In the genomic region with DNA sequence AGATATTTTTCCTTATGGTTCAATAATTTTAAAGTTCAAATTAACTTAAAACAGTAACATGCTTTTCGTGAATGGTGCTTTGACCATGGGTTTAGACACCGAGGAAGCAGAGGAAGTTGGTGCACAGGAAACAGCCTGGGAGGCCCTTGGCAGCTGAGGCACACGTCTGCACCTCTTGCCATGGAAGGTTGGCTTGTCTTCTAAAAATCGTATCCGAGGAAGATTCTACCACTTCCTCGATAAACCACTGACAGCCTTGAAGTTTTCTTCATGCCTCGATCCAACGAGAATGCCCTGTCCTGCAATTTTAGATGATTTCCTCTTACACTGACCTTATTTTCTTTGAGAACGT, we compare ENCODE assay signal across 25 cellular contexts. TPM values are rescaled to one million over a fixed set of nuclear protein-coding genes. Genes with fewer than 3 reads are reported as not detected.
DNase-seq lines count a peak whose midpoint lies in the region; ATAC-seq and TF ChIP-seq lines count a peak whose summit lies in the region.
"Had no signal": no experiment of that assay in that cellular context is flagged by ENCODE, and none has a peak within 500 bp of the region (broad histone marks: within the 10 kb centered on the region; RNA-seq: fewer than 3 reads in every experiment).

No MANE protein-coding gene starts in this region.

- TF ChIP-seq CTCF in Peyer's patch (IDR thresholded peaks at IDR 0.05): no peak
- no peak for TF ChIP-seq CTCF in sigmoid colon (IDR thresholded peaks at IDR 0.05)
- TF ChIP-seq CTCF in vagina (IDR thresholded peaks at IDR 0.05): no peak

- peak overlapping the region; percentile 77 for H3K27ac Mint-ChIP-seq in activated naive CD4-positive, alpha-beta T cell treated with anti-CD3 and anti-CD28 coated beads, Interleukin-2, amount 50 U/mL, for 24 hours
- H3K27ac Mint-ChIP-seq in activated naive CD4-positive, alpha-beta T cell treated with anti-CD3 and anti-CD28 coated beads, Interleukin-2, amount 50 U/mL, for 72 hours: no peak overlapping the region
- H3K27ac Mint-ChIP-seq: neural progenitor cell had no signal

- H3K27me3 ChIP-seq in Peyer's patch (no peaks in the 10 kb centered on the region), sigmoid colon (peaks cover 0 to 3% (median 0%) of the 10 kb centered on the region in 3 donors), vagina (no peaks in the 10 kb centered on the region)

- no peak for TF ChIP-seq EP300 in sigmoid colon (IDR thresholded peaks at IDR 0.05)

- no peak for DNase-seq in activated naive CD4-positive, alpha-beta T cell treated with anti-CD3 and anti-CD28 coated beads, Interleukin-2, amount 50 U/mL, for 72 hours (ENCODE audit: low spot score in 2 of 2)
- DNase-seq in Jurkat, Clone E6-1 (ENCODE audit: low read depth, low spot score): peak; percentile 72
- DNase-seq in Peyer's patch: peak in 2 of 3 donors; percentile 10 to 33
- peak; percentile 13 for DNase-seq in sigmoid colon
- no peak for DNase-seq in mesenteric fat pad (ENCODE audit: low spot score)
- DNase-seq in vagina (ENCODE audit: extremely low spot score in 2 of 2): no peak
- DNase-seq in NCI-H526 treated with DMSO at 0.1 percent for 48 hours (lab: John Stamatoyannopoulos, UW): no peak
- DNase-seq: ACHN; activated CD8-positive, alpha-beta memory T cell treated with anti-CD3 and anti-CD28 coated beads for 24 hours; amygdala; caudate nucleus; effector CD4-positive, alpha-beta T cell; NCI-H1092 treated with DMSO at 0.1 percent for 48 hours; NCI-H510A; OCI-M1; SIG-M5; stimulated activated CD4-positive, alpha-beta T cell treated with anti-CD3 and anti-CD28 coated beads, Interleukin-4, amount 100 ng/mL, for 1 hour; substantia nigra had no signal

- peaks cover 6% of the 10 kb centered on the region for H3K36me3 Mint-ChIP-seq in activated naive CD4-positive, alpha-beta T cell treated with anti-CD3 and anti-CD28 coated beads, Interleukin-2, amount 50 U/mL, for 24 hours
- peaks cover 3 to 10% of the 10 kb centered on the region in 2 donors for H3K36me3 Mint-ChIP-seq in activated naive CD4-positive, alpha-beta T cell treated with anti-CD3 and anti-CD28 coated beads, Interleukin-2, amount 50 U/mL, for 72 hours

- H3K9me3 ChIP-seq in Peyer's patch (no peaks in the 10 kb centered on the region), sigmoid colon (no peaks in the 10 kb centered on the region), vagina (no peaks in the 10 kb centered on the region)
- H3K9me3 ChIP-seq: esophagus muscularis mucosa, prostate gland had no signal

- peaks cover 0 to 4% (median 0%) of the 10 kb centered on the region in 4 donors for H3K4me1 ChIP-seq in Peyer's patch
- H3K4me1 ChIP-seq in sigmoid colon: no peaks in the 10 kb centered on the region
- H3K4me1 ChIP-seq in vagina: peaks cover 39% of the 10 kb centered on the region
- H3K4me1 ChIP-seq: neural progenitor cell, prostate gland had no signal

- no peaks in the 10 kb centered on the region for H3K9me3 Mint-ChIP-seq in activated naive CD4-positive, alpha-beta T cell treated with anti-CD3 and anti-CD28 coated beads, Interleukin-2, amount 50 U/mL, for 24 hours
- H3K9me3 Mint-ChIP-seq in activated naive CD4-positive, alpha-beta T cell treated with anti-CD3 and anti-CD28 coated beads, Interleukin-2, amount 50 U/mL, for 72 hours: peaks cover 0 to 1% of the 10 kb centered on the region in 2 donors
- H3K9me3 Mint-ChIP-seq: neural progenitor cell had no signal

- ATAC-seq in activated naive CD4-positive, alpha-beta T cell treated with anti-CD3 and anti-CD28 coated beads, Interleukin-2, amount 50 U/mL, for 72 hours: no peak

- intact Hi-C loops in sigmoid colon (cut with DNase I) (no loop called here), vagina (cut with DNase I) (no loop called here)

- H3K36me3 ChIP-seq in Peyer's patch (no peaks in the 10 kb centered on the region), sigmoid colon (peaks cover 0 to 10% (median 0%) of the 10 kb centered on the region in 4 donors), vagina (peaks cover 0 to 8% of the 10 kb centered on the region in 2 donors)

- H3K4me3 ChIP-seq in Jurkat, Clone E6-1 (ENCODE audit: low read length): peak overlapping the region; percentile 35
- no peak overlapping the region for H3K4me3 ChIP-seq in Peyer's patch
- H3K4me3 ChIP-seq in sigmoid colon: no peak overlapping the region
- no peak overlapping the region for H3K4me3 ChIP-seq in vagina
- H3K4me3 ChIP-seq: esophagus muscularis mucosa, neural progenitor cell, prostate gland, skin epidermis had no signal

- H3K27me3 Mint-ChIP-seq in activated naive CD4-positive, alpha-beta T cell treated with anti-CD3 and anti-CD28 coated beads, Interleukin-2, amount 50 U/mL, for 24 hours: no peaks in the 10 kb centered on the region

- 50 to 83% methylated on average over 9 of the region's 9 CpGs for WGBS in sigmoid colon, 2 donors

- H3K4me1 Mint-ChIP-seq in activated naive CD4-positive, alpha-beta T cell treated with anti-CD3 and anti-CD28 coated beads, Interleukin-2, amount 50 U/mL, for 24 hours: peaks cover 31% of the 10 kb centered on the region

- H3K27ac ChIP-seq in Peyer's patch (peak overlapping the region in 1 of 4 donors; percentile 3), sigmoid colon (no peak overlapping the region), vagina (no peak overlapping the region)
- H3K27ac ChIP-seq: esophagus muscularis mucosa, HL-60, neural progenitor cell, prostate gland, skin epidermis had no signal

- H3K4me3 Mint-ChIP-seq in activated naive CD4-positive, alpha-beta T cell treated with anti-CD3 and anti-CD28 coated beads, Interleukin-2, amount 50 U/mL, for 24 hours: peak overlapping the region; percentile 19
- H3K4me3 Mint-ChIP-seq: neural progenitor cell had no signal

- TF ChIP-seq POLR2A in Peyer's patch (IDR thresholded peaks at IDR 0.05): no peak
- TF ChIP-seq POLR2A in sigmoid colon (IDR thresholded peaks at IDR 0.05): no peak
- TF ChIP-seq POLR2A in vagina (IDR thresholded peaks at IDR 0.05): no peak

RNA-seq across cellular contexts. Expression of a gene that starts 12.2 kb away (rescaled TPM):
- total RNA-seq in activated naive CD4-positive, alpha-beta T cell treated with anti-CD3 and anti-CD28 coated beads, Interleukin-2, amount 50 U/mL, for 72 hours: 1 to 10 TPM; 1.1 to 2.6 TPM
- polyA plus RNA-seq in Jurkat, Clone E6-1 (2012; ENCODE audit: insufficient read depth, insufficient read length): 1.1 TPM
- total RNA-seq in Peyer's patch: 10 to 100 TPM; 16.3 to 89.1 (median 32.3) TPM
- 1 to 10 TPM; 1.1 to 8.4 (median 5.1) TPM for total RNA-seq in sigmoid colon
- 10 to 100 TPM in 1 of 3 donors, 1 to 10 TPM in 2; 3.0 to 13.6 (median 3.5) TPM for polyA plus RNA-seq in sigmoid colon
- 23.8 TPM for total RNA-seq in mesenteric fat pad
- total RNA-seq in vagina: 43.5 TPM
- total RNA-seq: T-helper 1 cell treated with Interleukin-12 subunit alpha and Interleukin-12 subunit beta and Interleukin-4 antibody, amounts not matched to agents 30 ng/mL and 1 ng/mL, for 36 hours had no signal

RNA-seq across cellular contexts. Expression of a gene that starts 27.8 kb away (rescaled TPM):
- total RNA-seq in activated naive CD4-positive, alpha-beta T cell treated with anti-CD3 and anti-CD28 coated beads, Interleukin-2, amount 50 U/mL, for 72 hours: 10 to 100 TPM; 14.1 to 25.9 TPM
- polyA plus RNA-seq in Jurkat, Clone E6-1 (2012; ENCODE audit: insufficient read depth, insufficient read length): 21.8 TPM
- total RNA-seq in Peyer's patch (10 to 100 TPM; 22.1 to 50.3 (median 38.1) TPM), sigmoid colon (10 to 100 TPM; 29.6 to 55.0 (median 45.7) TPM), mesenteric fat pad (27.8 TPM), vagina (34.6 TPM)
- polyA plus RNA-seq in sigmoid colon: 10 to 100 TPM in 1 of 3 donors, 1 to 10 TPM in 2; 5.5 to 12.1 (median 9.0) TPM

Comparison
In these comparisons a context has a peak if more than half of its experiments do, and no peak if none do; other contexts are left out.
1. DNase-seq: peak in Jurkat, Clone E6-1 (single experiment), Peyer's patch (2 of 3) and sigmoid colon (single experiment); none in activated naive CD4-positive, alpha-beta T cell treated with anti-CD3 and anti-CD28 coated beads, Interleukin-2, amount 50 U/mL, for 72 hours (0 of 2), mesenteric fat pad (single experiment), vagina (0 of 2) and NCI-H526 treated with DMSO at 0.1 percent for 48 hours (single experiment).